Comparison of ENCODE assay signal across 8 cellular contexts in genomic region chr1:117120774-117121588, GRCh38. TPM values are rescaled to one million over a fixed set of nuclear protein-coding genes. Genes with fewer than 3 reads are reported as not detected.
A peak's percentile ranks its signal among the peaks of the same experiment; 100 is the strongest.
DNase-seq lines count a peak whose midpoint lies in the region; ATAC-seq and TF ChIP-seq lines count a peak whose summit lies in the region.

No MANE protein-coding gene starts in this region.

- H3K9me3 Mint-ChIP-seq in CD14-positive monocyte (peaks cover 0 to 4% (median 0%) of the 10 kb centered on the region in 7 donors), GM23338 (no peaks in the 10 kb centered on the region)

- H3K36me3 ChIP-seq in GM23338 (ENCODE audit: insufficient read depth) (peaks cover 7% of the 10 kb centered on the region), SU-DHL-6 (ENCODE audit: low read length) (no peaks in the 10 kb centered on the region), esophagus muscularis mucosa (peaks cover 0 to 15% (median 0%) of the 10 kb centered on the region in 4 donors), neural cell (ENCODE audit: insufficient read depth, low read length) (no peaks in the 10 kb centered on the region)

- TF ChIP-seq EP300 in esophagus muscularis mucosa (IDR thresholded peaks at IDR 0.05) (no peak), neural cell (conservative IDR thresholded peaks at IDR 0.05; ENCODE audit: poor library complexity, severe bottlenecking) (no peak)

- H3K27me3 Mint-ChIP-seq in CD14-positive monocyte (ENCODE audit: low read depth in 3 of 3) (peaks cover 0 to 15% (median 9%) of the 10 kb centered on the region in 3 donors), GM23338 (ENCODE audit: insufficient read depth, low read depth, poor library complexity) (peaks cover 13% of the 10 kb centered on the region)

- no peak for TF ChIP-seq RAD21 in neural cell (conservative IDR thresholded peaks at IDR 0.05)

- H3K4me1 ChIP-seq in GM23338 (ENCODE audit: insufficient read depth) (peaks cover 12% of the 10 kb centered on the region), esophagus muscularis mucosa (peaks cover 14 to 27% (median 21%) of the 10 kb centered on the region in 4 donors)

- H3K9me3 ChIP-seq in SU-DHL-6 (ENCODE audit: insufficient read depth, low read length) (no peaks in the 10 kb centered on the region), esophagus muscularis mucosa (no peaks in the 10 kb centered on the region), neural cell (ENCODE audit: low read length) (no peaks in the 10 kb centered on the region)

- H3K27ac ChIP-seq in GM23338 (ENCODE audit: low read depth) (no peak overlapping the region), SU-DHL-6 (ENCODE audit: low read depth, low read length) (no peak overlapping the region), esophagus muscularis mucosa (replicated peaks in 1 of 4) (peak overlapping the region; percentile 83 to 89 (median 88)), neural cell (ENCODE audit: low read length) (peak overlapping the region; percentile 2)

- H3K9ac ChIP-seq in SU-DHL-6 (ENCODE audit: low read length), result peak overlapping the region; percentile 52
- H3K9ac ChIP-seq in neural cell (ENCODE audit: low read length), result peak overlapping the region; percentile 61

- DNase-seq in CD14-positive monocyte (ENCODE audit: low spot score) (no peak), GM23338 (ENCODE audit: low spot score) (peak; percentile 66), esophagus muscularis mucosa (ENCODE audit: extremely low spot score) (no peak), NCI-H345 (lab: John Stamatoyannopoulos, UW) (no peak)
- no peak for DNase-seq in central memory CD4-positive, alpha-beta T cell

- ATAC-seq in GM23338 (peak; percentile 50), GM19324 (IDR thresholded peaks at IDR 0.05; ENCODE audit: low FRiP score, unreplicated experiment) (no peak)

- intact Hi-C loops in CD14-positive monocyte (cut with micrococcal nuclease) (loop anchor here (5.0 kb wide), 3 partner anchors 59 to 246 kb away; partner anchors contain the start of genes MAN1A2 (in 1 of the 2) and TTF2 (in 1 of the 2)), esophagus muscularis mucosa (cut with DNase I) (loop anchor here (10.0 kb wide), 2 partner anchors 244 to 546 kb away; partner anchors contain the start of genes CD58 and MAN1A2)

- H4K20me1 ChIP-seq in GM23338 (replicated peaks; ENCODE audit: insufficient read depth), result no peaks in the 10 kb centered on the region
- H4K20me1 ChIP-seq in SU-DHL-6 (ENCODE audit: low read depth, low read length), result no peaks in the 10 kb centered on the region
- H4K20me1 ChIP-seq in neural cell (ENCODE audit: insufficient read depth), result no peaks in the 10 kb centered on the region

- no peaks in the 10 kb centered on the region for H3F3A ChIP-seq in GM23338 (replicated peaks; ENCODE audit: low read depth)
- H3F3A ChIP-seq in SU-DHL-6 (ENCODE audit: insufficient read depth), result no peaks in the 10 kb centered on the region
- no peaks in the 10 kb centered on the region for H3F3A ChIP-seq in neural cell (ENCODE audit: insufficient read depth, low read length, poor library complexity, severe bottlenecking)

- WGBS in esophagus muscularis mucosa, result 30% methylated on average over 14 of the region's 29 CpGs

- H3K27me3 ChIP-seq in GM23338 (ENCODE audit: insufficient read depth), result no peaks in the 10 kb centered on the region
- no peaks in the 10 kb centered on the region for H3K27me3 ChIP-seq in SU-DHL-6 (ENCODE audit: low read length)
- no peaks in the 10 kb centered on the region for H3K27me3 ChIP-seq in esophagus muscularis mucosa
- no peaks in the 10 kb centered on the region for H3K27me3 ChIP-seq in neural cell (ENCODE audit: insufficient read depth, low read depth, low read length)

- H3K4me3 ChIP-seq in GM23338 (peak overlapping the region; percentile 77), SU-DHL-6 (ENCODE audit: insufficient read depth, low read length, poor library complexity, severe bottlenecking) (peak overlapping the region; percentile 53), esophagus muscularis mucosa (peak overlapping the region; percentile 70 to 79 (median 74)), neural cell (ENCODE audit: low read length) (peak overlapping the region; percentile 68)

- TF ChIP-seq POLR2A in esophagus muscularis mucosa (IDR thresholded peaks at IDR 0.05; ENCODE audit: low read depth), result no peak

- H3K4me1 Mint-ChIP-seq in CD14-positive monocyte, result peaks cover 15% of the 10 kb centered on the region
- H3K4me1 Mint-ChIP-seq in GM23338, result peaks cover 11% of the 10 kb centered on the region

- TF ChIP-seq CTCF in CD14-positive monocyte (IDR thresholded peaks at IDR 0.05) (no peak), GM23338 (conservative IDR thresholded peaks at IDR 0.05; ENCODE audit: low read depth in 2 of 2) (no peak), SU-DHL-6 (IDR thresholded peaks at IDR 0.05; ENCODE audit: insufficient read depth, low read length, poor library complexity, severe bottlenecking) (no peak), esophagus muscularis mucosa (IDR thresholded peaks at IDR 0.05) (no peak), neural cell (IDR thresholded peaks at IDR 0.05; ENCODE audit: poor library complexity, severe bottlenecking) (no peak)

- H3K4me2 ChIP-seq in GM23338, result peak overlapping the region; percentile 82
- H3K4me2 ChIP-seq in SU-DHL-6 (ENCODE audit: low read depth, low read length, poor library complexity, severe bottlenecking), result peak overlapping the region; percentile 54
- peak overlapping the region; percentile 48 for H3K4me2 ChIP-seq in neural cell (ENCODE audit: low read length)

- H3K4me3 Mint-ChIP-seq in CD14-positive monocyte (peak overlapping the region; percentile 85 to 91), GM23338 (peak overlapping the region; percentile 85)

- H3K36me3 Mint-ChIP-seq in CD14-positive monocyte, result no peaks in the 10 kb centered on the region
- H3K36me3 Mint-ChIP-seq in GM23338 (ENCODE audit: low read depth), result peaks cover 23% of the 10 kb centered on the region

- H3K9me2 ChIP-seq in GM23338 (ENCODE audit: insufficient read depth) (no peaks in the 10 kb centered on the region), SU-DHL-6 (replicated peaks; ENCODE audit: insufficient read depth, low read length) (no peaks in the 10 kb centered on the region), neural cell (ENCODE audit: insufficient read depth, low read length) (no peaks in the 10 kb centered on the region)

- H2AFZ ChIP-seq in GM23338, result no peak overlapping the region
- H2AFZ ChIP-seq in SU-DHL-6 (ENCODE audit: low read depth, low read length, severe bottlenecking), result peak overlapping the region; percentile 81
- peak overlapping the region; percentile 60 for H2AFZ ChIP-seq in neural cell (ENCODE audit: low read depth, low read length)

- H3K79me2 ChIP-seq in GM23338 (replicated peaks; ENCODE audit: insufficient read depth) (peaks cover 4% of the 10 kb centered on the region; the same call in 1 of the 2 replicates), SU-DHL-6 (ENCODE audit: insufficient read depth, low read length) (no peaks in the 10 kb centered on the region), neural cell (replicated peaks; ENCODE audit: insufficient read depth, low read length) (no peaks in the 10 kb centered on the region)

- H3K27ac Mint-ChIP-seq in CD14-positive monocyte (peak overlapping the region in 4 of 7 donors; percentile 26 to 85 (median 54)), GM23338 (peak overlapping the region; percentile 74)

TF ChIP-seq in neural cell, 6 proteins besides CTCF, POLR2A, EP300 and RAD21:
- no peak for TF ChIP-seq EZH2 (IDR thresholded peaks at IDR 0.05; ENCODE audit: borderline replicate concordance, insufficient read depth, low read length, poor library complexity, severe bottlenecking)
- TF ChIP-seq POLR2AphosphoS5 (IDR thresholded peaks at IDR 0.05), result no peak
- no peak for TF ChIP-seq TAF1 (IDR thresholded peaks at IDR 0.05; ENCODE audit: low read depth)
- TF ChIP-seq REST (IDR thresholded peaks at IDR 0.05; ENCODE audit: borderline replicate concordance), result no peak
- no peak for TF ChIP-seq SMC3 (conservative IDR thresholded peaks at IDR 0.05; ENCODE audit: poor library complexity)
- no peak for TF ChIP-seq MXI1 (conservative IDR thresholded peaks at IDR 0.05; ENCODE audit: poor library complexity, severe bottlenecking)
TF ChIP-seq in neural cell: peak in this region for 0.

RNA-seq across cellular contexts. Expression of gene TRIM45, which starts 0.6 kb away (rescaled TPM):
- under 1 TPM in 1 of 2 donors, not detected in 1; 0.85 TPM for polyA plus RNA-seq in CD14-positive monocyte
- total RNA-seq in GM23338 (2014; rRNA removed; shearing (Covaris generic)), result 11.6 and 15.0 TPM in 2 replicates
- 7.9 and 8.8 TPM in 2 replicates for polyA plus RNA-seq in GM23338 (2016; fragmentation: Nextera tagmentation; extraction: Ambion mirVana)
- 1 to 10 TPM; 1.4 to 5.4 (median 3.1) TPM for total RNA-seq in esophagus muscularis mucosa
- polyA plus RNA-seq in neural cell, result 4.6 and 4.9 TPM in 2 replicates
- 2.5 and 3.4 TPM in 2 replicates for polyA minus RNA-seq in neural cell

Comparison
In these comparisons a context has a peak if more than half of its experiments do, and no peak if none do; other contexts are left out.
1. H3K27ac ChIP-seq: peak in esophagus muscularis mucosa (4 of 4) and neural cell (single experiment); none in GM23338 (single experiment) and SU-DHL-6 (single experiment).
2. Peak in every context shown above with its lines, with median percentiles within 50 percentile points of each other: H3K4me2 ChIP-seq and H3K4me3 ChIP-seq.